In genomic region chr17:47252209-47252608, GRCh38 we compare ENCODE assay signal across 1 cellular context.
A peak's percentile ranks its signal among the peaks of the same experiment; 100 is the strongest.
TF ChIP-seq lines count a peak whose summit lies in the region.

No MANE protein-coding gene starts in this region.

TF ChIP-seq in liver, 16 proteins besides CTCF, POLR2A, EP300 and RAD21:
- TF ChIP-seq MAX (IDR thresholded peaks at IDR 0.05), result peak; percentile 21
- peak; percentile 72 for TF ChIP-seq SP1 (IDR thresholded peaks at IDR 0.05)
- TF ChIP-seq REST (IDR thresholded peaks at IDR 0.05), result peak; percentile 49
- peak; percentile 84 to 90 for TF ChIP-seq RXRA (IDR thresholded peaks at IDR 0.05)
- peak; percentile 87 to 89 for TF ChIP-seq HNF4A (conservative IDR thresholded peaks at IDR 0.05)
- peak in 1 of 2 donors; percentile 24 for TF ChIP-seq JUND (IDR thresholded peaks at IDR 0.05)
- TF ChIP-seq NR2F2 (IDR thresholded peaks at IDR 0.05), result no peak
- no peak for TF ChIP-seq HNF4G (IDR thresholded peaks at IDR 0.05)
- peak; percentile 70 for TF ChIP-seq YY1 (IDR thresholded peaks at IDR 0.05)
- TF ChIP-seq GABPA (IDR thresholded peaks at IDR 0.05 in 1 of 2, conservative IDR thresholded peaks at IDR 0.05 in 1 of 2), result no peak
TF ChIP-seq in liver: peak in this region for 7.
